8 cellular contexts compared by ENCODE assay signal in genomic region chr5:134177197-134178171, GRCh38. TPM values are rescaled to one million over a fixed set of nuclear protein-coding genes. Genes with fewer than 3 reads are reported as not detected.
A peak's percentile ranks its signal among the peaks of the same experiment; 100 is the strongest.
DNase-seq lines count a peak whose midpoint lies in the region; ATAC-seq, FAIRE-seq and TF ChIP-seq lines count a peak whose summit lies in the region.

No MANE protein-coding gene starts in this region.

- peak; percentile 63 for FAIRE-seq in endothelial cell of umbilical vein (lab: Jason Lieb, UNC)

- BruUV-seq in endothelial cell of umbilical vein (replicated peaks; lab: Mats Ljungman, UMichigan) = TSS peak; percentile 89

- H3K27me3 Mint-ChIP-seq in T-helper 2 cell treated with Interferon-gamma antibody and Interleukin-4, amounts not matched to agents 5 μg/mL and 100 μg/mL, for 36 hours (ENCODE audit: low read depth) = no peaks in the 10 kb centered on the region

- H3K4me1 Mint-ChIP-seq in T-helper 2 cell treated with Interferon-gamma antibody and Interleukin-4, amounts not matched to agents 5 μg/mL and 100 μg/mL, for 36 hours (ENCODE audit: low read depth) = peaks cover 16% of the 10 kb centered on the region

- peak overlapping the region; percentile 79 for H2AFZ ChIP-seq in endothelial cell of umbilical vein (ENCODE audit: low read depth, low read length)

- H3K4me2 ChIP-seq in endothelial cell of umbilical vein (ENCODE audit: insufficient read depth, low read length) = peak overlapping the region; percentile 72

- no peak for TF ChIP-seq CTCF in endothelial cell of umbilical vein (IDR thresholded peaks at IDR 0.05; ENCODE audit: extremely low read depth in 1 of 2, insufficient read depth in 1 of 2, low read depth in 1 of 2, low read length in 2 of 2)
- TF ChIP-seq CTCF in upper lobe of right lung (IDR thresholded peaks at IDR 0.05) = no peak

- peak; percentile 78 for TF ChIP-seq POLR2A in endothelial cell of umbilical vein (IDR thresholded peaks at IDR 0.05; ENCODE audit: low read depth, low read length)

- intact Hi-C loops in endothelial cell of umbilical vein (cut with micrococcal nuclease) (loop anchor here (1.0 to 5.0 kb wide), 5 partner anchors 49 to 561 kb away; partner anchors contain the start of genes CAMLG, PPP2CA and UBE2B), upper lobe of right lung (cut with DNase I) (no loop called here)

- H3K9me3 ChIP-seq in endothelial cell of umbilical vein (replicated peaks; ENCODE audit: control insufficient read depth, insufficient read depth, low read length) = no peaks in the 10 kb centered on the region
- no peaks in the 10 kb centered on the region for H3K9me3 ChIP-seq in mononuclear cell (ENCODE audit: low read depth, low read length)
- no peaks in the 10 kb centered on the region for H3K9me3 ChIP-seq in upper lobe of right lung

- ATAC-seq in GM21447 (IDR thresholded peaks at IDR 0.05; ENCODE audit: unreplicated experiment) = peak; percentile 29
- peak; percentile 78 for ATAC-seq in upper lobe of right lung

- peak overlapping the region; percentile 93 for H3K9ac ChIP-seq in endothelial cell of umbilical vein (replicated peaks; ENCODE audit: extremely low read depth, insufficient read depth, low read length)

- peaks cover 18% of the 10 kb centered on the region for H3K4me1 ChIP-seq in endothelial cell of umbilical vein (ENCODE audit: control insufficient read depth, extremely low read depth, insufficient read depth, low read length)
- H3K4me1 ChIP-seq in mononuclear cell (ENCODE audit: insufficient read depth, low read length) = peaks cover 28% of the 10 kb centered on the region
- H3K4me1 ChIP-seq in upper lobe of right lung = peaks cover 25% of the 10 kb centered on the region

- CTCF ChIA-PET in endothelial cell of umbilical vein (lab: Charles Lee) = interaction anchor here (1.1 to 2.8 kb wide), 4 partner anchors 33 to 410 kb away, joined by 3 to 9 read pairs (median 5); no protein-coding TSS in a partner anchor

- H3K4me3 Mint-ChIP-seq in T-helper 2 cell treated with Interferon-gamma antibody and Interleukin-4, amounts not matched to agents 5 μg/mL and 100 μg/mL, for 36 hours = peak overlapping the region; percentile 91

- H3K27ac Mint-ChIP-seq in T-helper 2 cell treated with Interferon-gamma antibody and Interleukin-4, amounts not matched to agents 5 μg/mL and 100 μg/mL, for 36 hours = peak overlapping the region; percentile 97

- H3K4me3 ChIP-seq in endothelial cell of umbilical vein (replicated peaks in 1 of 3; ENCODE audit: insufficient read depth in 1 of 3, low read depth in 1 of 3, low read length in 3 of 3) = peak overlapping the region; percentile 91 to 99 (median 98)
- H3K4me3 ChIP-seq in mononuclear cell (ENCODE audit: low read length) = peak overlapping the region; percentile 94
- peak overlapping the region; percentile 74 for H3K4me3 ChIP-seq in upper lobe of right lung

- DNase-seq in DMS 273 (lab: John Stamatoyannopoulos, UW; ENCODE audit: unreplicated experiment) (peak; percentile 92), MV-4-11 (lab: John Stamatoyannopoulos, UW) (peak; percentile 73), endothelial cell of umbilical vein (ENCODE audit: low read depth, low spot score) (peak; percentile 77), upper lobe of right lung (peak; percentile 68), NAMALWA (ENCODE audit: low spot score) (no peak)
- DNase-seq in T-helper 2 cell treated with Interferon-gamma antibody and Interleukin-4, amounts not matched to agents 5 μg/mL and 100 μg/mL, for 36 hours (ENCODE audit: low spot score) = no peak

- peaks cover 13% of the 10 kb centered on the region for H4K20me1 ChIP-seq in endothelial cell of umbilical vein (replicated peaks; ENCODE audit: control insufficient read depth, extremely low read depth, insufficient read depth, low read length)

- H3K9me1 ChIP-seq in endothelial cell of umbilical vein (replicated peaks; ENCODE audit: control insufficient read depth, extremely low read depth, insufficient read depth, low read length) = no peaks in the 10 kb centered on the region

- H3K9me3 Mint-ChIP-seq in T-helper 2 cell treated with Interferon-gamma antibody and Interleukin-4, amounts not matched to agents 5 μg/mL and 100 μg/mL, for 36 hours = no peaks in the 10 kb centered on the region

- H3K36me3 Mint-ChIP-seq in T-helper 2 cell treated with Interferon-gamma antibody and Interleukin-4, amounts not matched to agents 5 μg/mL and 100 μg/mL, for 36 hours (ENCODE audit: low read depth) = peaks cover 12% of the 10 kb centered on the region

- peak overlapping the region; percentile 85 for H3K27ac ChIP-seq in endothelial cell of umbilical vein (ENCODE audit: insufficient read depth, low read depth, low read length)
- peak overlapping the region; percentile 99 for H3K27ac ChIP-seq in upper lobe of right lung

- H3K79me2 ChIP-seq in endothelial cell of umbilical vein (ENCODE audit: control insufficient read depth, insufficient read depth, low read length) = peaks cover 41% of the 10 kb centered on the region

- POLR2A ChIA-PET in endothelial cell of umbilical vein (lab: Charles Lee) = interaction anchor here (0.5 to 2.2 kb wide), 10 partner anchors 10 to 1164 kb away, joined by 3 to 15 read pairs (median 4); partner anchors contain the start of gene PPP2CA

- H3K36me3 ChIP-seq in endothelial cell of umbilical vein (ENCODE audit: control insufficient read depth in 2 of 2, extremely low read depth in 1 of 2, insufficient read depth in 2 of 2, low read length in 2 of 2) (peaks cover 0 to 4% of the 10 kb centered on the region in 2 experiments), upper lobe of right lung (peaks cover 11% of the 10 kb centered on the region)

- no peaks in the 10 kb centered on the region for H3K27me3 ChIP-seq in endothelial cell of umbilical vein (ENCODE audit: control insufficient read depth in 2 of 2, insufficient read depth in 2 of 2, low read length in 2 of 2)
- no peaks in the 10 kb centered on the region for H3K27me3 ChIP-seq in mononuclear cell (ENCODE audit: insufficient read depth, low read length)
- no peaks in the 10 kb centered on the region for H3K27me3 ChIP-seq in upper lobe of right lung

- dilution Hi-C loops in endothelial cell of umbilical vein (cut with MboI; ENCODE audit: extremely low pct_ligation_motif_present, low sequenced_read_pairs) = no loop called here

TF ChIP-seq in endothelial cell of umbilical vein, 7 proteins besides CTCF, POLR2A, EP300 and RAD21:
- TF ChIP-seq GATA2 (IDR thresholded peaks at IDR 0.05; ENCODE audit: insufficient read depth, insufficient read length, low read depth, low read length) (no peak), FOS (IDR thresholded peaks at IDR 0.05; ENCODE audit: borderline replicate concordance, insufficient read depth, low read length) (no peak), EZH2 (IDR thresholded peaks at IDR 0.05; ENCODE audit: borderline replicate concordance, low read depth, low read length, severe bottlenecking) (no peak), MYC (IDR thresholded peaks at IDR 0.05; ENCODE audit: low read depth, low read length) (no peak), JUN (IDR thresholded peaks at IDR 0.05; ENCODE audit: borderline replicate concordance, insufficient read depth, insufficient read length, low read depth) (no peak), POLR2AphosphoS5 (IDR thresholded peaks at IDR 0.05; ENCODE audit: insufficient read depth, low read depth, low read length) (no peak)
- TF ChIP-seq, protein P1, sequence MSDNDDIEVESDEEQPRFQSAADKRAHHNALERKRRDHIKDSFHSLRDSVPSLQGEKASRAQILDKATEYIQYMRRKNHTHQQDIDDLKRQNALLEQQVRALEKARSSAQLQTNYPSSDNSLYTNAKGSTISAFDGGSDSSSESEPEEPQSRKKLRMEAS (IDR thresholded peaks at IDR 0.05; ENCODE audit: insufficient read depth, insufficient read length) = no peak

RNA-seq across cellular contexts. Expression of gene SKP1, which starts 0.7 kb away (rescaled TPM):
- 311 and 320 TPM in 2 replicates for total RNA-seq in endothelial cell of umbilical vein
- polyA plus RNA-seq in endothelial cell of umbilical vein = 136 and 214 TPM in 2 replicates
- 328 and 349 TPM in 2 replicates for polyA plus RNA-seq in endothelial cell of umbilical vein (2011; cell fraction: cytosol; rRNA removed)
- polyA plus RNA-seq in endothelial cell of umbilical vein (2011; cell fraction: nucleus; rRNA removed) = 166 and 214 TPM in 2 replicates
- polyA plus RNA-seq in endothelial cell of umbilical vein (2012) = 542 and 646 TPM in 2 replicates
- polyA minus RNA-seq in endothelial cell of umbilical vein = 140 and 142 TPM in 2 replicates
- polyA minus RNA-seq in endothelial cell of umbilical vein (2011; cell fraction: cytosol; rRNA and poly(A)+ RNA removed) = 93.9 TPM
- 72.8 and 81.6 TPM in 2 replicates for polyA minus RNA-seq in endothelial cell of umbilical vein (2011; cell fraction: nucleus; rRNA and poly(A)+ RNA removed)
- total RNA-seq in mononuclear cell = 229 TPM
- 234 TPM for total RNA-seq in upper lobe of right lung

RNA-seq across cellular contexts. Expression of gene PPP2CA, which starts 48.4 kb away (rescaled TPM):
- 163 and 183 TPM in 2 replicates for total RNA-seq in endothelial cell of umbilical vein
- 64.6 and 107 TPM in 2 replicates for polyA plus RNA-seq in endothelial cell of umbilical vein
- polyA plus RNA-seq in endothelial cell of umbilical vein (2011; cell fraction: cytosol; rRNA removed) = 93.5 and 116 TPM in 2 replicates
- polyA plus RNA-seq in endothelial cell of umbilical vein (2011; cell fraction: nucleus; rRNA removed) = 54.7 and 89.6 TPM in 2 replicates
- 157 and 199 TPM in 2 replicates for polyA plus RNA-seq in endothelial cell of umbilical vein (2012)
- polyA minus RNA-seq in endothelial cell of umbilical vein = 75.4 and 77.0 TPM in 2 replicates
- polyA minus RNA-seq in endothelial cell of umbilical vein (2011; cell fraction: cytosol; rRNA and poly(A)+ RNA removed) = 105 TPM
- polyA minus RNA-seq in endothelial cell of umbilical vein (2011; cell fraction: nucleus; rRNA and poly(A)+ RNA removed) = 30.9 and 55.1 TPM in 2 replicates
- total RNA-seq in mononuclear cell = 173 TPM
- total RNA-seq in upper lobe of right lung = 108 TPM

Comparison
In these comparisons a context has a peak if more than half of its experiments do, and no peak if none do; other contexts are left out.
1. DNase-seq: peak in DMS 273 (single experiment), MV-4-11 (single experiment), endothelial cell of umbilical vein (single experiment) and upper lobe of right lung (single experiment); none in T-helper 2 cell treated with Interferon-gamma antibody and Interleukin-4, amounts not matched to agents 5 μg/mL and 100 μg/mL, for 36 hours (single experiment) and NAMALWA (single experiment).
2. Peak in every context shown above with its lines, with median percentiles within 50 percentile points of each other: H3K4me3 ChIP-seq.